In genomic region chr6:1612386-1612893, GRCh38 we compare ENCODE assay signal across 9 cellular contexts. TPM values are rescaled to one million over a fixed set of nuclear protein-coding genes. Genes with fewer than 3 reads are reported as not detected.
DNase-seq lines count a peak whose midpoint lies in the region; ATAC-seq and TF ChIP-seq lines count a peak whose summit lies in the region.
"Had no signal": no experiment of that assay in that cellular context is flagged by ENCODE, and none has a peak within 500 bp of the region (broad histone marks: within the 10 kb centered on the region; RNA-seq: fewer than 3 reads in every experiment).

No MANE protein-coding gene starts in this region.

- H3K4me3 ChIP-seq in AG10803 (ENCODE audit: low read length), result peak overlapping the region; percentile 74

- ATAC-seq in GM21367 (IDR thresholded peaks at IDR 0.05; ENCODE audit: unreplicated experiment), result no peak
- no peak for ATAC-seq in GM21381 (IDR thresholded peaks at IDR 0.05; ENCODE audit: unreplicated experiment)
- no peak for ATAC-seq in GM18502 (IDR thresholded peaks at IDR 0.05; ENCODE audit: poor library complexity, unreplicated experiment)

- H3K9me3 Mint-ChIP-seq in dendritic cell treated with granulocyte-macrophage colony-stimulating factor and Interleukin-4, amounts not matched to agents 40 ng/mL and 50 ng/mL, for 4 days, result no peaks in the 10 kb centered on the region
- no peaks in the 10 kb centered on the region for H3K9me3 Mint-ChIP-seq in neural crest cell

- H3K27ac Mint-ChIP-seq in dendritic cell treated with granulocyte-macrophage colony-stimulating factor and Interleukin-4, amounts not matched to agents 40 ng/mL and 50 ng/mL, for 4 days, result no peak overlapping the region
- H3K27ac Mint-ChIP-seq in neural crest cell (ENCODE audit: unreplicated experiment), result no peak overlapping the region

- H3K36me3 Mint-ChIP-seq in dendritic cell treated with granulocyte-macrophage colony-stimulating factor and Interleukin-4, amounts not matched to agents 40 ng/mL and 50 ng/mL, for 4 days (ENCODE audit: low read depth), result no peaks in the 10 kb centered on the region
- H3K36me3 Mint-ChIP-seq in neural crest cell (ENCODE audit: low read depth), result peaks cover 2% of the 10 kb centered on the region

- no peak for TF ChIP-seq CTCF in AG10803 (conservative IDR thresholded peaks at IDR 0.05; ENCODE audit: low read length)
- no peak for TF ChIP-seq CTCF in neural crest cell (conservative IDR thresholded peaks at IDR 0.05)

- peak overlapping the region; percentile 68 for H3K4me3 Mint-ChIP-seq in dendritic cell treated with granulocyte-macrophage colony-stimulating factor and Interleukin-4, amounts not matched to agents 40 ng/mL and 50 ng/mL, for 4 days
- peak overlapping the region; percentile 92 for H3K4me3 Mint-ChIP-seq in neural crest cell

- H3K4me1 Mint-ChIP-seq in dendritic cell treated with granulocyte-macrophage colony-stimulating factor and Interleukin-4, amounts not matched to agents 40 ng/mL and 50 ng/mL, for 4 days (ENCODE audit: low read depth), result peaks cover 27% of the 10 kb centered on the region
- peaks cover 43% of the 10 kb centered on the region for H3K4me1 Mint-ChIP-seq in neural crest cell

- DNase-seq in AG10803 (ENCODE audit: low read depth), result no peak
- peak; percentile 39 for DNase-seq in KG1 (lab: John Stamatoyannopoulos, UW)
- DNase-seq in neural crest cell (ENCODE audit: low read depth, low spot score), result no peak
- DNase-seq in stimulated activated CD4-positive, alpha-beta T cell treated with anti-CD3 and anti-CD28 coated beads, Interleukin-1b, Interleukin-23, amount 100 ng/mL, for 48 hours, result no peak
- DNase-seq: SHP77 had no signal

- intact Hi-C loops in dendritic cell treated with granulocyte-macrophage colony-stimulating factor and Interleukin-4, amounts not matched to agents 40 ng/mL and 50 ng/mL, for 4 days (cut with micrococcal nuclease), result no loop called here

- H3K27me3 Mint-ChIP-seq in dendritic cell treated with granulocyte-macrophage colony-stimulating factor and Interleukin-4, amounts not matched to agents 40 ng/mL and 50 ng/mL, for 4 days, result peaks cover 73% of the 10 kb centered on the region
- peaks cover 75% of the 10 kb centered on the region for H3K27me3 Mint-ChIP-seq in neural crest cell (ENCODE audit: low read depth)

RNA-seq across cellular contexts. Expression of gene FOXC1, which starts 2.7 kb away (rescaled TPM):
- 1.7 and 1.8 TPM in 2 replicates for total RNA-seq in neural crest cell
